ENCODE assay signal across 39 cellular contexts in the genomic region with DNA sequence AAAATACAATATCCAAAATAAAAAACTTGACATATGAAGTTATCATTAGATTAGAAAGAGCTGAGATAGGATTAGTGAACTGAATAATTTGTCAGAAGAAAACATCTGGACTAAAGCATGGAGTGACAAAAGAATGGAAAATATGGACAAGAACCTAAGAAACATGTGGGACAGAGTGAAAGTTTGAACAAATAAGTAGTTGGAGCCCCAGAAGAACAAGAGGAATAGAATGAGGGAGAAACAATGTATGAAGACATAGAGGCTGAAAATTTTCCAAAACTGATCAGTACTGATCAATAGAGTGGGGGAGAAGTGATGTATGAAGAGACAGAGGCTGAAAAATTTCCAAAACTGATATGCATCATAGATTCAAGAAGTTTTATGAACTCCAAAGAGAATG.
"Had no signal": no experiment of that assay in that cellular context is flagged by ENCODE, and none has a peak within 500 bp of the region (broad histone marks: within the 10 kb centered on the region; RNA-seq: fewer than 3 reads in every experiment).

No MANE protein-coding gene starts in this region.

- H3K27me3 ChIP-seq: adrenal gland, ascending aorta, body of pancreas, brain microvascular endothelial cell, cardiac muscle cell had no signal

- H3K4me3 Mint-ChIP-seq: activated naive CD4-positive, alpha-beta T cell treated with anti-CD3 and anti-CD28 coated beads for 36 hours; activated naive CD4-positive, alpha-beta T cell treated with anti-CD3 and anti-CD28 coated beads, Interleukin-2, amount 10 ng/mL, durations not matched to agents 7 days and 5 days; activated naive CD4-positive, alpha-beta T cell treated with anti-CD3 and anti-CD28 coated beads, Interleukin-2, amount 50 U/mL, for 24 hours; activated naive CD8-positive, alpha-beta T cell; activated naive CD8-positive, alpha-beta T cell treated with anti-CD3 and anti-CD28 coated beads for 36 hours; activated naive CD8-positive, alpha-beta T cell treated with anti-CD3 and anti-CD28 coated beads, Interleukin-2, amount 10 ng/mL, durations not matched to agents 7 days and 5 days; activated naive CD8-positive, alpha-beta T cell treated with anti-CD3 and anti-CD28 coated beads, Interleukin-2, amount 50 U/mL, for 24 hours; activated T-cell treated with anti-CD3 and anti-CD28 coated beads, Interleukin-2, amount 50 U/mL, for 24 hours; activated T-cell treated with anti-CD3 and anti-CD28 coated beads, Interleukin-2, amount 50 U/mL, for 4 hours; activated T-helper 1 cell treated with anti-CD3 and anti-CD28 coated beads, Interleukin-12 subunit alpha, Interleukin-12 subunit beta, Interleukin-2, Interleukin-4 antibody, amounts not matched to agents 30 ng/mL and 10 ng/mL and 1 ng/mL, durations not matched to agents 14 hours and 24 hours and 36 hours; activated T-helper 17 cell treated with anti-CD3 and anti-CD28 coated beads, Interleukin-2, amount 50 U/mL, for 72 hours; brain; central memory CD8-positive, alpha-beta T cell had no signal

- H3K27me3 Mint-ChIP-seq: activated naive CD4-positive, alpha-beta T cell treated with anti-CD3 and anti-CD28 coated beads, Interleukin-2, amount 50 U/mL, for 24 hours; activated naive CD8-positive, alpha-beta T cell; activated naive CD8-positive, alpha-beta T cell treated with anti-CD3 and anti-CD28 coated beads for 36 hours; activated naive CD8-positive, alpha-beta T cell treated with anti-CD3 and anti-CD28 coated beads, Interleukin-2, amount 10 ng/mL, durations not matched to agents 7 days and 5 days; activated T-cell treated with anti-CD3 and anti-CD28 coated beads, Interleukin-2, amount 50 U/mL, for 24 hours; activated T-helper 17 cell treated with anti-CD3 and anti-CD28 coated beads, Interleukin-2, amount 50 U/mL, for 72 hours; central memory CD8-positive, alpha-beta T cell had no signal

- H3K27ac ChIP-seq: adrenal gland, ascending aorta, body of pancreas, brain microvascular endothelial cell, breast epithelium, cardiac muscle cell had no signal

- H3K9me3 ChIP-seq: adrenal gland, ascending aorta, body of pancreas had no signal

- H3K4me3 ChIP-seq: adrenal gland, ascending aorta, body of pancreas, breast epithelium, cardiac muscle cell had no signal

- FAIRE-seq: astrocyte, bronchial epithelial cell had no signal

- DNase-seq: activated effector memory CD4-positive, alpha-beta T cell treated with anti-CD3 and anti-CD28 coated beads, Interleukin-2, amount 50 U/mL, for 16 hours; activated effector memory CD4-positive, alpha-beta T cell treated with Interleukin-2 at 50 U/mL for 16 hours; activated gamma-delta T cell; activated gamma-delta T cell treated with Interleukin-2 at 50 U/mL for 16 hours; activated naive CD4-positive, alpha-beta T cell; activated naive CD4-positive, alpha-beta T cell treated with anti-CD3 and anti-CD28 coated beads for 36 hours; activated naive CD4-positive, alpha-beta T cell treated with anti-CD3 and anti-CD28 coated beads, Interleukin-2, amount 10 ng/mL, durations not matched to agents 7 days and 5 days; activated naive CD4-positive, alpha-beta T cell treated with anti-CD3 and anti-CD28 coated beads, Interleukin-2, amount 50 U/mL, for 16 hours; activated naive CD4-positive, alpha-beta T cell treated with Interleukin-2 at 50 U/mL for 16 hours; activated naive CD8-positive, alpha-beta T cell treated with anti-CD3 and anti-CD28 coated beads for 36 hours; activated naive CD8-positive, alpha-beta T cell treated with anti-CD3 and anti-CD28 coated beads, Interleukin-2, amount 10 ng/mL, durations not matched to agents 7 days and 5 days; activated naive CD8-positive, alpha-beta T cell treated with anti-CD3 and anti-CD28 coated beads, Interleukin-2, amount 50 U/mL, for 24 hours; activated T-cell treated with anti-CD3 and anti-CD28 coated beads, Interleukin-2, amount 50 U/mL, for 24 hours; activated T-cell treated with anti-CD3 and anti-CD28 coated beads, Interleukin-2, amount 50 U/mL, for 4 hours; activated T-cell treated with anti-CD3 and anti-CD28 coated beads, Interleukin-2, amount 50 U/mL, for 48 hours; adrenal gland; amniotic stem cell; amygdala; anterior cingulate cortex; aorta; body of pancreas; brain microvascular endothelial cell; caudate nucleus; central memory CD4-positive, alpha-beta T cell; cerebellar nuclear complex had no signal

- H3K27ac Mint-ChIP-seq: activated naive CD4-positive, alpha-beta T cell treated with anti-CD3 and anti-CD28 coated beads for 36 hours; activated naive CD4-positive, alpha-beta T cell treated with anti-CD3 and anti-CD28 coated beads, Interleukin-2, amount 10 ng/mL, durations not matched to agents 7 days and 5 days; activated naive CD4-positive, alpha-beta T cell treated with anti-CD3 and anti-CD28 coated beads, Interleukin-2, amount 50 U/mL, for 24 hours; activated naive CD4-positive, alpha-beta T cell treated with anti-CD3 and anti-CD28 coated beads, Interleukin-2, amount 50 U/mL, for 72 hours; activated naive CD8-positive, alpha-beta T cell; activated naive CD8-positive, alpha-beta T cell treated with anti-CD3 and anti-CD28 coated beads for 36 hours; activated naive CD8-positive, alpha-beta T cell treated with anti-CD3 and anti-CD28 coated beads, Interleukin-2, amount 10 ng/mL, durations not matched to agents 7 days and 5 days; activated naive CD8-positive, alpha-beta T cell treated with anti-CD3 and anti-CD28 coated beads, Interleukin-2, amount 50 U/mL, for 24 hours; activated T-cell treated with anti-CD3 and anti-CD28 coated beads, Interleukin-2, amount 50 U/mL, for 24 hours; activated T-cell treated with anti-CD3 and anti-CD28 coated beads, Interleukin-2, amount 50 U/mL, for 72 hours; activated T-helper 1 cell treated with anti-CD3 and anti-CD28 coated beads, Interleukin-12 subunit alpha, Interleukin-12 subunit beta, Interleukin-2, Interleukin-4 antibody, amounts not matched to agents 30 ng/mL and 10 ng/mL and 1 ng/mL, durations not matched to agents 14 hours and 24 hours and 36 hours; activated T-helper 17 cell treated with anti-CD3 and anti-CD28 coated beads, Interleukin-2, amount 50 U/mL, for 72 hours; activated T-helper 2 cell treated with anti-CD3 and anti-CD28 coated beads, Interferon-gamma antibody, Interleukin-2, Interleukin-4, amounts not matched to agents 10 μg/mL and 5 μg/mL and 100 μg/mL, durations not matched to agents 14 hours and 24 hours and 36 hours; brain had no signal

- ATAC-seq: activated naive CD8-positive, alpha-beta T cell treated with anti-CD3 and anti-CD28 coated beads, Interleukin-2, amount 50 U/mL, for 24 hours; activated T-cell treated with anti-CD3 and anti-CD28 coated beads, Interleukin-2, amount 50 U/mL, for 4 hours; activated T-helper 17 cell treated with anti-CD3 and anti-CD28 coated beads, Interleukin-2, amount 50 U/mL, for 72 hours; body of pancreas had no signal

- H3K36me3 Mint-ChIP-seq: activated naive CD4-positive, alpha-beta T cell treated with anti-CD3 and anti-CD28 coated beads, Interleukin-2, amount 10 ng/mL, durations not matched to agents 7 days and 5 days; activated naive CD8-positive, alpha-beta T cell treated with anti-CD3 and anti-CD28 coated beads for 36 hours; activated naive CD8-positive, alpha-beta T cell treated with anti-CD3 and anti-CD28 coated beads, Interleukin-2, amount 10 ng/mL, durations not matched to agents 7 days and 5 days; brain had no signal

- H3K36me3 ChIP-seq: adrenal gland, ascending aorta, brain microvascular endothelial cell, breast epithelium, cardiac muscle cell had no signal

- H3K4me1 ChIP-seq: adrenal gland, ascending aorta, body of pancreas, breast epithelium had no signal

- H3K4me1 Mint-ChIP-seq: activated naive CD4-positive, alpha-beta T cell treated with anti-CD3 and anti-CD28 coated beads, Interleukin-2, amount 10 ng/mL, durations not matched to agents 7 days and 5 days; activated naive CD4-positive, alpha-beta T cell treated with anti-CD3 and anti-CD28 coated beads, Interleukin-2, amount 50 U/mL, for 24 hours; activated naive CD8-positive, alpha-beta T cell treated with anti-CD3 and anti-CD28 coated beads for 36 hours; activated naive CD8-positive, alpha-beta T cell treated with anti-CD3 and anti-CD28 coated beads, Interleukin-2, amount 10 ng/mL, durations not matched to agents 7 days and 5 days; activated naive CD8-positive, alpha-beta T cell treated with anti-CD3 and anti-CD28 coated beads, Interleukin-2, amount 50 U/mL, for 24 hours; activated T-helper 17 cell treated with anti-CD3 and anti-CD28 coated beads, Interleukin-2, amount 50 U/mL, for 72 hours; brain; central memory CD8-positive, alpha-beta T cell had no signal
